In genomic region chr17:61997649-61998048, GRCh38 we compare ENCODE assay signal across 12 cellular contexts.
DNase-seq lines count a peak whose midpoint lies in the region; ATAC-seq and TF ChIP-seq lines count a peak whose summit lies in the region.
"Had no signal": no experiment of that assay in that cellular context is flagged by ENCODE, and none has a peak within 500 bp of the region (broad histone marks: within the 10 kb centered on the region; RNA-seq: fewer than 3 reads in every experiment).

No MANE protein-coding gene starts in this region.

- H2AFZ ChIP-seq in PC-3 (ENCODE audit: low read length) = no peak overlapping the region

- no TSS peak for BruUV-seq in PC-3 (replicated peaks; lab: Mats Ljungman, UMichigan)

- intact Hi-C loops in PC-3 (cut with micrococcal nuclease) = loop anchor here (5.0 kb wide), 2 partner anchors 55 to 110 kb away; no protein-coding TSS in a partner anchor
- intact Hi-C loops in tibial artery (cut with DNase I; ENCODE audit: low total_unique reads) = no loop called here

- POLR2A ChIA-PET in PC-3 (lab: Charles Lee; ENCODE audit: unreplicated experiment) = interaction anchor here (0.7 kb wide), 1 partner anchor 40 kb away, joined by 23 read pairs; no protein-coding TSS in a partner anchor
- POLR2A ChIA-PET in GM10248 (lab: Yijun Ruan, JAX) = no interaction called here

- no peaks in the 10 kb centered on the region for H3K9me2 ChIP-seq in PC-3 (replicated peaks; ENCODE audit: low read length)

- no peak overlapping the region for H3K4me2 ChIP-seq in PC-3 (ENCODE audit: low read length)

- ATAC-seq in PC-3 (peak; percentile 99), GM21390 (IDR thresholded peaks at IDR 0.05; ENCODE audit: unreplicated experiment) (no peak), GM21381 (IDR thresholded peaks at IDR 0.05; ENCODE audit: unreplicated experiment) (no peak)

- H3K27ac ChIP-seq in PC-3 (ENCODE audit: low read length) (peak overlapping the region; percentile 86), tibial artery (no peak overlapping the region)
- H3K27ac ChIP-seq: epithelial cell of prostate had no signal

- peaks cover 43% of the 10 kb centered on the region for H3K79me2 ChIP-seq in PC-3 (ENCODE audit: low read length)

- peaks cover 14% of the 10 kb centered on the region for H3K4me1 ChIP-seq in PC-3 (ENCODE audit: insufficient read depth, low read length)
- H3K4me1 ChIP-seq in tibial artery = peaks cover 0 to 32% (median 11%) of the 10 kb centered on the region in 4 donors

- TF ChIP-seq CTCF in PC-3 (conservative IDR thresholded peaks at IDR 0.05; ENCODE audit: low read depth, low read length) (no peak), fibroblast of mammary gland (conservative IDR thresholded peaks at IDR 0.05; ENCODE audit: control insufficient read depth, insufficient read depth, low read depth, low read length) (no peak), tibial artery (IDR thresholded peaks at IDR 0.05) (no peak), GM10248 (IDR thresholded peaks at IDR 0.05; ENCODE audit: control extremely low read depth, extremely low read depth, low read depth, missing control alignments) (no peak)

- H3K27me3 ChIP-seq in PC-3 (ENCODE audit: low read length) (no peaks in the 10 kb centered on the region), tibial artery (no peaks in the 10 kb centered on the region)

- no peak overlapping the region for H3K4me3 ChIP-seq in PC-3 (ENCODE audit: low read length)
- no peak overlapping the region for H3K4me3 ChIP-seq in fibroblast of mammary gland (ENCODE audit: control insufficient read depth, low read depth, low read length)
- no peak overlapping the region for H3K4me3 ChIP-seq in tibial artery

- DNase-seq in GM04503 (ENCODE audit: low read depth) = peak; percentile 27
- peak; percentile 83 for DNase-seq in PC-3
- DNase-seq in fibroblast of mammary gland (ENCODE audit: low read depth) = peak; percentile 78
- DNase-seq in non-pigmented ciliary epithelial cell (ENCODE audit: low read depth) = peak; percentile 10
- no peak for DNase-seq in tibial artery
- DNase-seq in GM10248 (ENCODE audit: extremely low spot score) = no peak
- DNase-seq: activated CD4-positive, alpha-beta T cell treated with anti-CD3 and anti-CD28 coated beads, Interleukin-2, amount 10 ng/mL, durations not matched to agents 7 days and 5 days; activated naive CD4-positive, alpha-beta T cell treated with anti-CD3 and anti-CD28 coated beads, Interleukin-2, amount 10 ng/mL, durations not matched to agents 7 days and 5 days; NCI-H446 treated with DMSO at 0.1 percent for 48 hours had no signal

- H4K20me1 ChIP-seq in PC-3 (ENCODE audit: low read length) = peaks cover 8% of the 10 kb centered on the region; the same call in 1 of the 2 replicates

- H3K9me3 ChIP-seq in PC-3 (ENCODE audit: low read length) (no peaks in the 10 kb centered on the region), tibial artery (no peaks in the 10 kb centered on the region)

- no peaks in the 10 kb centered on the region for H3F3A ChIP-seq in PC-3 (ENCODE audit: low read length, unreplicated experiment)

- peak overlapping the region; percentile 19; the same call in 1 of the 2 replicates for H3K9ac ChIP-seq in PC-3 (ENCODE audit: low read length)

- H3K36me3 ChIP-seq in PC-3 (ENCODE audit: low read depth, low read length) (peaks cover 20% of the 10 kb centered on the region), tibial artery (peaks cover 18 to 26% (median 23%) of the 10 kb centered on the region in 3 donors)

- CTCF ChIA-PET in PC-3 (lab: Charles Lee) = interaction anchor here (1.2 kb wide), 1 partner anchor 112 kb away, joined by 3 read pairs; no protein-coding TSS in a partner anchor
- CTCF ChIA-PET in GM10248 (lab: Yijun Ruan, JAX) = interaction anchor here (1.0 to 1.1 kb wide), 2 partner anchors 13 to 26 kb away, joined by 3 read pairs; no protein-coding TSS in a partner anchor

Comparison
In these comparisons a context has a peak if more than half of its experiments do, and no peak if none do; other contexts are left out.
1. DNase-seq: peak in GM04503 (single experiment), PC-3 (single experiment), fibroblast of mammary gland (single experiment) and non-pigmented ciliary epithelial cell (single experiment); none in tibial artery (0 of 2) and GM10248 (single experiment).